ENCODE assay signal across 8 cellular contexts in the genomic region with DNA sequence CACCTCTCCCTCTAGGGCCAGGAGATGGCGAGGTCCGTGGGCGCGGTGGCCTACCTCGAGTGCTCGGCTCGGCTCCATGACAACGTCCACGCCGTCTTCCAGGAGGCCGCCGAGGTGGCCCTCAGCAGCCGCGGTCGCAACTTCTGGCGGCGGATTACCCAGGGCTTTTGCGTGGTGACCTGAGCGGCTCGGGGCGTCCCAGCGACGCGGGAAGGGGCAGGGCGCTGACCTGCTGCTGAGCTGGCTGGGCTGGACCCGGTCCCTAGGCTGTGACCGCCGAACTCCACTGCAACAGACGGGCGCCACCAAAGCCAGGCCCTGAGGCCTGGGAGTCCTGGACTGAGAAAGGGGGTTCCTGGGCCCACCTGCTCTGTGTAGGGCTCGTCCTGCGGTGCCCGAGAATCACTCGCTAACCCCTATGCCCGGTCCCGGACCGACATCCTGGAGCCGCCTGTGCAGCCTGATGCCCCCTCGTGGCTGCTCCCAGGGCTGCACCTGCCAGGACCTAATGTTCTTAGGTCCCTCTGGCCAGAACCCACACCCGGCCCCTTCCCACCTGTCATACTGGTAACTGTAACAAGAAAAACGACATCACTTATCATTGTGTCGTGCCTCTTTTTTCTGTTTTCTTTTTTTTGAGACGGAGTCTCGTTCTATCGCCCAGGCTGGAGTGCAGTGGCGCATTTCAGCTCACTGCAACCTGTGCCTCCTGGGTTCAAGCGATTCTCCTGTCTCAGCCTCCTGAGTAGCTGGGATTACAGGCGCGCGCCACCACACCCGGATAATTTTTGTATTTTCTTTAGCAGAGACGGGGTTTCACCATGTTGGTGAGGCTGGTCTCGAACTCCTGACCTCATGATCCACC. TPM values are rescaled to one million over a fixed set of nuclear protein-coding genes. Genes with fewer than 3 reads are reported as not detected.
DNase-seq lines count a peak whose midpoint lies in the region; ATAC-seq and TF ChIP-seq lines count a peak whose summit lies in the region.

No MANE protein-coding gene starts in this region.

- H3K4me1 ChIP-seq in ectodermal cell (ENCODE audit: control insufficient read depth, insufficient read depth, low read length) (no peaks in the 10 kb centered on the region), mesendoderm (ENCODE audit: control insufficient read depth, low read depth, low read length) (no peaks in the 10 kb centered on the region)

- H3K9me3 Mint-ChIP-seq in activated CD8-positive, alpha-beta T cell treated with anti-CD3 and anti-CD28 coated beads for 36 hours: no peaks in the 10 kb centered on the region

- peak overlapping the region; percentile 14 for H3K4me3 ChIP-seq in ectodermal cell (ENCODE audit: insufficient read depth, low read depth, low read length)
- no peak overlapping the region for H3K4me3 ChIP-seq in mesendoderm (ENCODE audit: low read length)

- POLR2A ChIA-PET in GM10248 (lab: Yijun Ruan, JAX): no interaction called here
- POLR2A ChIA-PET in activated CD8-positive, alpha-beta T cell treated with anti-CD3 and anti-CD28 coated beads for 36 hours (lab: Charles Lee): no interaction called here

- no peak overlapping the region for H2BK5ac ChIP-seq in mesendoderm (ENCODE audit: low read length)

- DNase-seq in GM10248 (ENCODE audit: extremely low spot score) (peak; percentile 92), NCI-H460 (ENCODE audit: extremely low read depth, low read depth) (peak; percentile 14), mesendoderm (peak; percentile 89)
- peak; percentile 91 for DNase-seq in activated CD8-positive, alpha-beta T cell treated with anti-CD3 and anti-CD28 coated beads for 36 hours
- peak; percentile 50 for DNase-seq in stimulated activated CD8-positive, alpha-beta memory T cell treated with anti-CD3 and anti-CD28 coated beads, Interleukin-15, amount 100 ng/mL, for 24 hours (ENCODE audit: low read depth)

- H3K27ac Mint-ChIP-seq in activated CD8-positive, alpha-beta T cell treated with anti-CD3 and anti-CD28 coated beads for 36 hours: no peak overlapping the region

- peak overlapping the region; percentile 80 for H3K4me2 ChIP-seq in mesendoderm (ENCODE audit: low read length)

- peak; percentile 77 for TF ChIP-seq CTCF in GM10248 (IDR thresholded peaks at IDR 0.05; ENCODE audit: control extremely low read depth, extremely low read depth, low read depth, missing control alignments)
- peak; percentile 94 for TF ChIP-seq CTCF in activated CD8-positive, alpha-beta T cell treated with anti-CD3 and anti-CD28 coated beads for 36 hours (IDR thresholded peaks at IDR 0.05)

- H3K4me1 Mint-ChIP-seq in activated CD8-positive, alpha-beta T cell treated with anti-CD3 and anti-CD28 coated beads for 36 hours (ENCODE audit: low read depth): no peaks in the 10 kb centered on the region

- H3K56ac ChIP-seq in mesendoderm (ENCODE audit: low read length): peak overlapping the region; percentile 54

- H2BK15ac ChIP-seq in mesendoderm (replicated peaks; ENCODE audit: low read depth): no peak overlapping the region

- no peak overlapping the region for H2BK120ac ChIP-seq in mesendoderm (ENCODE audit: low read depth, low read length)

- H3K36me3 ChIP-seq in ectodermal cell (ENCODE audit: control insufficient read depth, insufficient read depth, low read length) (no peaks in the 10 kb centered on the region), mesendoderm (ENCODE audit: control insufficient read depth, insufficient read depth, low read length) (no peaks in the 10 kb centered on the region)

- H4K5ac ChIP-seq in mesendoderm (ENCODE audit: low read length): no peak overlapping the region

- H3K4me3 Mint-ChIP-seq in activated CD8-positive, alpha-beta T cell treated with anti-CD3 and anti-CD28 coated beads for 36 hours: peak overlapping the region; percentile 31

- H3K79me2 ChIP-seq in mesendoderm (ENCODE audit: control insufficient read depth, insufficient read depth, low read length): no peaks in the 10 kb centered on the region

- CTCF ChIA-PET in GM10248 (lab: Yijun Ruan, JAX): interaction anchor here (0.7 to 2.6 kb wide), 8 partner anchors 9 to 188 kb away, joined by 3 to 17 read pairs (median 3); no protein-coding TSS in a partner anchor
- CTCF ChIA-PET in activated CD8-positive, alpha-beta T cell treated with anti-CD3 and anti-CD28 coated beads for 36 hours (lab: Charles Lee): interaction anchor here (0.6 to 8.4 kb wide), 5 partner anchors 11 to 114 kb away, joined by 3 to 67 read pairs (median 4); a partner anchor contains a TSS

- no peak overlapping the region for H3K18ac ChIP-seq in mesendoderm (ENCODE audit: low read length)

- intact Hi-C loops in activated CD8-positive, alpha-beta T cell treated with anti-CD3 and anti-CD28 coated beads for 36 hours (cut with micrococcal nuclease): no loop called here

- WGBS in ectodermal cell, 2 experiments: 62 to 68% methylated on average over 53 of the region's 53 CpGs
- WGBS in mesendoderm (ENCODE audit: extremely low coverage, insufficient coverage, low lambda C conversion rate): no CpG with 5 or more reads among the region's 53 CpGs

- ATAC-seq in activated CD8-positive, alpha-beta T cell treated with anti-CD3 and anti-CD28 coated beads for 36 hours: peak; percentile 99
- ATAC-seq in GM21528 (IDR thresholded peaks at IDR 0.05; ENCODE audit: low FRiP score, unreplicated experiment) (no peak), GM21576 (IDR thresholded peaks at IDR 0.05; ENCODE audit: unreplicated experiment) (no peak)

- no peaks in the 10 kb centered on the region for H3K79me1 ChIP-seq in mesendoderm (ENCODE audit: low read length)

- no peak overlapping the region for H4K8ac ChIP-seq in mesendoderm (ENCODE audit: low read depth, low read length)

- no peaks in the 10 kb centered on the region for H3K27me3 Mint-ChIP-seq in activated CD8-positive, alpha-beta T cell treated with anti-CD3 and anti-CD28 coated beads for 36 hours

- no peaks in the 10 kb centered on the region for H3K9me3 ChIP-seq in ectodermal cell (ENCODE audit: control insufficient read depth, low read length)

- H3K4ac ChIP-seq in mesendoderm (ENCODE audit: low read depth, low read length): no peak overlapping the region

- H3K23ac ChIP-seq in mesendoderm (ENCODE audit: low read length): no peak overlapping the region

- H3K27ac ChIP-seq in ectodermal cell (ENCODE audit: insufficient read depth, low read depth, low read length, poor library complexity, severe bottlenecking) (no peak overlapping the region), mesendoderm (ENCODE audit: low read depth, low read length) (no peak overlapping the region)

- H3K36me3 Mint-ChIP-seq in activated CD8-positive, alpha-beta T cell treated with anti-CD3 and anti-CD28 coated beads for 36 hours (ENCODE audit: low read depth): no peaks in the 10 kb centered on the region

- peak overlapping the region; percentile 60 for H3K9ac ChIP-seq in mesendoderm (ENCODE audit: low read length)

- no peaks in the 10 kb centered on the region for H3K27me3 ChIP-seq in ectodermal cell (ENCODE audit: control insufficient read depth, insufficient read depth, low read length, poor library complexity, severe bottlenecking)
- no peaks in the 10 kb centered on the region for H3K27me3 ChIP-seq in mesendoderm (ENCODE audit: insufficient read depth, low read length, poor library complexity)

- H2AK5ac ChIP-seq in mesendoderm (ENCODE audit: low read length): no peak overlapping the region

RNA-seq across cellular contexts. Expression of a gene that starts 15.0 kb away (rescaled TPM):
- 6.5 and 8.9 TPM in 2 replicates for total RNA-seq in NCI-H460 (2014; rRNA removed; shearing (Covaris generic))
- 7.0 and 12.4 TPM in 2 replicates for polyA plus RNA-seq in NCI-H460 (2014; cell fraction: nucleus; rRNA removed)
- total RNA-seq in activated CD8-positive, alpha-beta T cell treated with anti-CD3 and anti-CD28 coated beads for 36 hours: under 1 TPM in 1 of 2 experiments, not detected in 1; 0.56 TPM
- polyA plus RNA-seq in ectodermal cell (2013, experiment 1 of 4): 5.5 TPM
- 5.5 TPM for polyA plus RNA-seq in ectodermal cell (2013, experiment 2 of 4)
- polyA plus RNA-seq in ectodermal cell (2013, experiment 3 of 4): 5.8 TPM
- polyA plus RNA-seq in ectodermal cell (2013, experiment 4 of 4): 5.3 TPM
- 7.9 TPM for polyA plus RNA-seq in mesendoderm (2013, experiment 1 of 2)
- polyA plus RNA-seq in mesendoderm (2013, experiment 2 of 2): 8.5 TPM

RNA-seq across cellular contexts. Expression of a gene that starts 47.4 kb away (rescaled TPM):
- 15.1 and 18.5 TPM in 2 replicates for total RNA-seq in NCI-H460 (2014; rRNA removed; shearing (Covaris generic))
- polyA plus RNA-seq in NCI-H460 (2014; cell fraction: nucleus; rRNA removed): 13.5 and 17.7 TPM in 2 replicates
- 10 to 100 TPM; 79.6 to 88.1 TPM for total RNA-seq in activated CD8-positive, alpha-beta T cell treated with anti-CD3 and anti-CD28 coated beads for 36 hours
- polyA plus RNA-seq in ectodermal cell (2013, experiment 1 of 4): 58.6 TPM
- polyA plus RNA-seq in ectodermal cell (2013, experiment 2 of 4): 63.9 TPM
- 45.7 TPM for polyA plus RNA-seq in ectodermal cell (2013, experiment 3 of 4)
- 54.1 TPM for polyA plus RNA-seq in ectodermal cell (2013, experiment 4 of 4)
- 37.4 TPM for polyA plus RNA-seq in mesendoderm (2013, experiment 1 of 2)
- 35.7 TPM for polyA plus RNA-seq in mesendoderm (2013, experiment 2 of 2)

RNA-seq across cellular contexts. Expression of a gene that starts 48.7 kb away (rescaled TPM):
- total RNA-seq in NCI-H460 (2014; rRNA removed; shearing (Covaris generic)): 0.32 and 0.52 TPM in 2 replicates
- polyA plus RNA-seq in NCI-H460 (2014; cell fraction: nucleus; rRNA removed): 0.18 and 0.21 TPM in 2 replicates
- total RNA-seq in activated CD8-positive, alpha-beta T cell treated with anti-CD3 and anti-CD28 coated beads for 36 hours: not detected
- 0.31 TPM for polyA plus RNA-seq in ectodermal cell (2013, experiment 1 of 4)
- 0.43 TPM for polyA plus RNA-seq in ectodermal cell (2013, experiment 2 of 4)
- polyA plus RNA-seq in ectodermal cell (2013, experiment 3 of 4): 0.48 TPM
- 0.32 TPM for polyA plus RNA-seq in ectodermal cell (2013, experiment 4 of 4)
- polyA plus RNA-seq in mesendoderm (2013, experiment 1 of 2): 0.37 TPM
- 0.34 TPM for polyA plus RNA-seq in mesendoderm (2013, experiment 2 of 2)

Comparison
In these comparisons a context has a peak if more than half of its experiments do, and no peak if none do; other contexts are left out.
1. DNase-seq: peak in every context shown above with its lines; median percentile 92 in GM10248; 91 in activated CD8-positive, alpha-beta T cell treated with anti-CD3 and anti-CD28 coated beads for 36 hours; 89 in mesendoderm; 50 in stimulated activated CD8-positive, alpha-beta memory T cell treated with anti-CD3 and anti-CD28 coated beads, Interleukin-15, amount 100 ng/mL, for 24 hours; 14 in NCI-H460.